ENCODE assay signal across 19 cellular contexts in genomic region chr2:8462280-8462679, GRCh38.
"Had no signal": no experiment of that assay in that cellular context is flagged by ENCODE, and none has a peak within 500 bp of the region (broad histone marks: within the 10 kb centered on the region; RNA-seq: fewer than 3 reads in every experiment).

No MANE protein-coding gene starts in this region.

- H3K9me3 ChIP-seq: lower lobe of right lung, spleen, thyroid gland had no signal

- H3K36me3 Mint-ChIP-seq: activated CD4-positive, alpha-beta memory T cell treated with anti-CD3 and anti-CD28 coated beads for 36 hours had no signal

- DNase-seq: activated CD4-positive, alpha-beta memory T cell treated with anti-CD3 and anti-CD28 coated beads for 36 hours; activated CD4-positive, alpha-beta T cell treated with anti-CD3 and anti-CD28 coated beads for 4 hours; activated naive CD4-positive, alpha-beta T cell treated with Interleukin-2 at 50 U/mL for 16 hours; activated naive CD8-positive, alpha-beta T cell treated with anti-CD3 and anti-CD28 coated beads, Interleukin-2, amount 50 U/mL, for 24 hours; aorta; brain microvascular endothelial cell; central memory CD4-positive, alpha-beta T cell; foreskin melanocyte; glutamatergic neuron; hippocampal formation; lower lobe of right lung; spleen; stimulated activated CD4-positive, alpha-beta T cell treated with anti-CD3 and anti-CD28 coated beads, Interleukin-4, amount 100 ng/mL, for 4 hours; stimulated activated naive B cell treated with anti-CD40 and anti-IgM and Interleukin-4, amounts not matched to agents 10 μg/mL and 1 μg/mL and 100 μg/mL, for 72 hours; SW 1271; thyroid gland had no signal

- H3K27ac Mint-ChIP-seq: activated CD4-positive, alpha-beta memory T cell treated with anti-CD3 and anti-CD28 coated beads for 36 hours; activated naive CD8-positive, alpha-beta T cell treated with anti-CD3 and anti-CD28 coated beads, Interleukin-2, amount 50 U/mL, for 24 hours; activated T-helper 17 cell treated with anti-CD3 and anti-CD28 coated beads, Interleukin-2, amount 50 U/mL, for 72 hours; stimulated activated naive B cell treated with anti-CD40 and anti-IgM and Interleukin-4, amounts not matched to agents 10 μg/mL and 1 μg/mL and 100 μg/mL, for 72 hours had no signal

- ATAC-seq: activated naive CD8-positive, alpha-beta T cell treated with anti-CD3 and anti-CD28 coated beads, Interleukin-2, amount 50 U/mL, for 24 hours; activated T-helper 17 cell treated with anti-CD3 and anti-CD28 coated beads, Interleukin-2, amount 50 U/mL, for 72 hours; lower lobe of right lung; stimulated activated naive B cell treated with anti-CD40 and anti-IgM and Interleukin-4, amounts not matched to agents 10 μg/mL and 1 μg/mL and 100 μg/mL, for 72 hours had no signal

- H3K36me3 ChIP-seq: brain microvascular endothelial cell, lower lobe of right lung, spleen, thyroid gland had no signal

- H3K4me3 Mint-ChIP-seq: activated CD4-positive, alpha-beta memory T cell treated with anti-CD3 and anti-CD28 coated beads for 36 hours; activated naive CD8-positive, alpha-beta T cell treated with anti-CD3 and anti-CD28 coated beads, Interleukin-2, amount 50 U/mL, for 24 hours; activated T-helper 17 cell treated with anti-CD3 and anti-CD28 coated beads, Interleukin-2, amount 50 U/mL, for 72 hours; nephron; stimulated activated naive B cell treated with anti-CD40 and anti-IgM and Interleukin-4, amounts not matched to agents 10 μg/mL and 1 μg/mL and 100 μg/mL, for 72 hours had no signal

- H3K27me3 Mint-ChIP-seq: activated CD4-positive, alpha-beta memory T cell treated with anti-CD3 and anti-CD28 coated beads for 36 hours; activated T-helper 17 cell treated with anti-CD3 and anti-CD28 coated beads, Interleukin-2, amount 50 U/mL, for 72 hours had no signal

- H2AFZ ChIP-seq: parathyroid adenoma had no signal

- H3K79me2 ChIP-seq: parathyroid adenoma had no signal

- H3K27ac ChIP-seq: brain microvascular endothelial cell, lower lobe of right lung, parathyroid adenoma, thyroid gland had no signal

- H3K9me3 Mint-ChIP-seq: activated naive CD8-positive, alpha-beta T cell treated with anti-CD3 and anti-CD28 coated beads, Interleukin-2, amount 50 U/mL, for 24 hours; activated T-helper 17 cell treated with anti-CD3 and anti-CD28 coated beads, Interleukin-2, amount 50 U/mL, for 72 hours had no signal

- H3K4me3 ChIP-seq: lower lobe of right lung, spleen, thyroid gland had no signal

- H3K4me1 ChIP-seq: lower lobe of right lung had no signal
